27 cellular contexts compared by ENCODE assay signal in genomic region chr7:156675721-156676120, GRCh38.
"Had no signal": no experiment of that assay in that cellular context is flagged by ENCODE, and none has a peak within 500 bp of the region (broad histone marks: within the 10 kb centered on the region; RNA-seq: fewer than 3 reads in every experiment).

No MANE protein-coding gene starts in this region.

- H3K27ac Mint-ChIP-seq: activated CD4-positive, alpha-beta T cell treated with anti-CD3 and anti-CD28 coated beads for 36 hours; activated CD8-positive, alpha-beta memory T cell treated with anti-CD3 and anti-CD28 coated beads, Interleukin-2, amount 10 ng/mL, durations not matched to agents 7 days and 5 days; activated naive CD4-positive, alpha-beta T cell treated with anti-CD3 and anti-CD28 coated beads, Interleukin-2, amount 50 U/mL, for 24 hours; activated T-cell treated with anti-CD3 and anti-CD28 coated beads, Interleukin-2, amount 50 U/mL, for 24 hours; activated T-helper 1 cell treated with anti-CD3 and anti-CD28 coated beads, Interleukin-12 subunit alpha, Interleukin-12 subunit beta, Interleukin-2, Interleukin-4 antibody, amounts not matched to agents 30 ng/mL and 10 ng/mL and 1 ng/mL, durations not matched to agents 14 hours and 24 hours and 36 hours had no signal

- H3K9me3 Mint-ChIP-seq: activated naive CD4-positive, alpha-beta T cell treated with anti-CD3 and anti-CD28 coated beads, Interleukin-2, amount 50 U/mL, for 24 hours; activated T-cell treated with anti-CD3 and anti-CD28 coated beads, Interleukin-2, amount 50 U/mL, for 24 hours; activated T-helper 1 cell treated with anti-CD3 and anti-CD28 coated beads, Interleukin-12 subunit alpha, Interleukin-12 subunit beta, Interleukin-2, Interleukin-4 antibody, amounts not matched to agents 30 ng/mL and 10 ng/mL and 1 ng/mL, durations not matched to agents 14 hours and 24 hours and 36 hours had no signal

- ATAC-seq: activated CD4-positive, alpha-beta T cell treated with anti-CD3 and anti-CD28 coated beads for 36 hours; activated CD8-positive, alpha-beta memory T cell treated with anti-CD3 and anti-CD28 coated beads, Interleukin-2, amount 10 ng/mL, durations not matched to agents 7 days and 5 days; SK-N-SH treated with all-trans-retinoic acid at 6 μM for 48 hours had no signal

- H3K4me3 Mint-ChIP-seq: activated CD4-positive, alpha-beta T cell treated with anti-CD3 and anti-CD28 coated beads for 36 hours; activated CD8-positive, alpha-beta memory T cell treated with anti-CD3 and anti-CD28 coated beads, Interleukin-2, amount 10 ng/mL, durations not matched to agents 7 days and 5 days; activated naive CD4-positive, alpha-beta T cell treated with anti-CD3 and anti-CD28 coated beads, Interleukin-2, amount 50 U/mL, for 24 hours; activated T-cell treated with anti-CD3 and anti-CD28 coated beads, Interleukin-2, amount 50 U/mL, for 24 hours; activated T-helper 1 cell treated with anti-CD3 and anti-CD28 coated beads, Interleukin-12 subunit alpha, Interleukin-12 subunit beta, Interleukin-2, Interleukin-4 antibody, amounts not matched to agents 30 ng/mL and 10 ng/mL and 1 ng/mL, durations not matched to agents 14 hours and 24 hours and 36 hours had no signal

- H3K9me3 ChIP-seq: Peyer's patch, SJSA1 had no signal

- H3K27me3 ChIP-seq: brain microvascular endothelial cell, cardiac muscle cell, Peyer's patch, SJSA1 had no signal

- H3K36me3 ChIP-seq: SJSA1 had no signal

- DNase-seq: activated CD4-positive, alpha-beta T cell treated with anti-CD3 and anti-CD28 coated beads for 36 hours; activated CD4-positive, CD25-positive, alpha-beta regulatory T cell; activated CD8-positive, alpha-beta memory T cell treated with anti-CD3 and anti-CD28 coated beads, Interleukin-2, amount 10 ng/mL, durations not matched to agents 7 days and 5 days; activated effector memory CD4-positive, alpha-beta T cell treated with Interleukin-2 at 50 U/mL for 16 hours; activated naive CD4-positive, alpha-beta T cell; activated T-cell treated with anti-CD3 and anti-CD28 coated beads, Interleukin-2, amount 50 U/mL, for 24 hours; amygdala; brain microvascular endothelial cell; NCI-H1105; NCI-H1436; NCI-H1694 treated with DMSO at 0.1 percent for 48 hours; NCI-H2029 treated with DMSO at 0.1 percent for 48 hours; NCI-H526; NCI-H774; NK-92 treated with Interleukin-12 subunit alpha and Interleukin-12 subunit beta, amount 100 ng/mL, for 24 hours; Peyer's patch; Right ventricle myocardium superior; SW 1271; T-helper 2 cell; T1000 had no signal

- H3K27me3 Mint-ChIP-seq: activated CD4-positive, alpha-beta T cell treated with anti-CD3 and anti-CD28 coated beads for 36 hours; activated CD8-positive, alpha-beta memory T cell treated with anti-CD3 and anti-CD28 coated beads, Interleukin-2, amount 10 ng/mL, durations not matched to agents 7 days and 5 days; activated naive CD4-positive, alpha-beta T cell treated with anti-CD3 and anti-CD28 coated beads, Interleukin-2, amount 50 U/mL, for 24 hours; activated T-cell treated with anti-CD3 and anti-CD28 coated beads, Interleukin-2, amount 50 U/mL, for 24 hours had no signal

- H3K4me3 ChIP-seq: cardiac muscle cell, Peyer's patch, SJSA1 had no signal

- H3K27ac ChIP-seq: brain microvascular endothelial cell, cardiac muscle cell, KMS-11, Peyer's patch, RWPE1, SJSA1 had no signal

- H3K4me2 ChIP-seq: KMS-11 had no signal

- H3K4me1 Mint-ChIP-seq: activated CD4-positive, alpha-beta T cell treated with anti-CD3 and anti-CD28 coated beads for 36 hours; activated naive CD4-positive, alpha-beta T cell treated with anti-CD3 and anti-CD28 coated beads, Interleukin-2, amount 50 U/mL, for 24 hours had no signal

- H3K4me1 ChIP-seq: Peyer's patch, SJSA1 had no signal

- H3K9ac ChIP-seq: KMS-11 had no signal
